8 cellular contexts compared by ENCODE assay signal in the genomic region with DNA sequence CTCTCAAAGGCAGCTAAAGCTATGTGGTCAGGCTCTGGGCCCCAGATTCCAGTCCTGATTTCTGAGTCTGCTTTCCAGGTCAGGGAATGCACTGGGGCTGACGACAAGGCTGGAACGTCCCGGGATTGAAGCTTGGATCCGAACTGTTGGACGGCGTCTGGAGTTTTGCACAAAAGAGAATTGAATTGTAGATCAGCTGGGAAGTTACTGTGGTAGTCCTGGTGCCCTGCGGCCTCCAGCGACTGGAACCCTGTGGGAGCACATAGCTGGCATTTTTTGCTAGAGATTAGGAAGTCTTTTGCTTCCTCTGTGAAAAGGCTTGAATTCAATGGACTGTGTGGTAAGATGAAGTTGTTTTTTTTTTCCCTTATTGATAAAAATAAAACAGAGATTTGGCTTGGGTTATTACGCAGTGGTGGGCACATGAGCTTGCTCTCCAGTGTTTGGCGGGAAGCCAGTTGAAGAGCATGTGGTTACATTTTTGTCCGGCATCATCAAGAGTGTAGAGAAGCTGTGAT. TPM values are rescaled to one million over a fixed set of nuclear protein-coding genes. Genes with fewer than 3 reads are reported as not detected.
A peak's percentile ranks its signal among the peaks of the same experiment; 100 is the strongest.
DNase-seq lines count a peak whose midpoint lies in the region; ATAC-seq and TF ChIP-seq lines count a peak whose summit lies in the region.

Gene HK1 (plus strand): TSS at position 51 of the 518 bp plus-strand sequence.

- H3K36me3 Mint-ChIP-seq in activated T-helper 1 cell treated with anti-CD3 and anti-CD28 coated beads, Interleukin-12 subunit alpha, Interleukin-12 subunit beta, Interleukin-2, Interleukin-4 antibody, amounts not matched to agents 30 ng/mL and 10 ng/mL and 1 ng/mL, durations not matched to agents 14 hours and 24 hours and 36 hours (ENCODE audit: low read depth), result no peaks in the 10 kb centered on the region
- H3K36me3 Mint-ChIP-seq in progenitor cell of endocrine pancreas (ENCODE audit: insufficient read depth), result no peaks in the 10 kb centered on the region

- no peak within 1 kb of the TSS for H3K4me3 Mint-ChIP-seq in activated T-helper 1 cell treated with anti-CD3 and anti-CD28 coated beads, Interleukin-12 subunit alpha, Interleukin-12 subunit beta, Interleukin-2, Interleukin-4 antibody, amounts not matched to agents 30 ng/mL and 10 ng/mL and 1 ng/mL, durations not matched to agents 14 hours and 24 hours and 36 hours
- H3K4me3 Mint-ChIP-seq in progenitor cell of endocrine pancreas (ENCODE audit: low read depth), result no peak within 1 kb of the TSS

- intact Hi-C loops in activated T-helper 1 cell treated with anti-CD3 and anti-CD28 coated beads, Interleukin-12 subunit alpha, Interleukin-12 subunit beta, Interleukin-2, Interleukin-4 antibody, amounts not matched to agents 30 ng/mL and 10 ng/mL and 1 ng/mL, durations not matched to agents 14 hours and 24 hours and 36 hours (cut with micrococcal nuclease), result no loop called here
- intact Hi-C loops in Right ventricle myocardium inferior (cut with DNase I), result no loop called here

- no peaks in the 10 kb centered on the region for H3K4me1 Mint-ChIP-seq in activated T-helper 1 cell treated with anti-CD3 and anti-CD28 coated beads, Interleukin-12 subunit alpha, Interleukin-12 subunit beta, Interleukin-2, Interleukin-4 antibody, amounts not matched to agents 30 ng/mL and 10 ng/mL and 1 ng/mL, durations not matched to agents 14 hours and 24 hours and 36 hours (ENCODE audit: low read depth)
- peaks cover 6% of the 10 kb centered on the region for H3K4me1 Mint-ChIP-seq in progenitor cell of endocrine pancreas (ENCODE audit: low read depth)

- H3K27me3 Mint-ChIP-seq in activated T-helper 1 cell treated with anti-CD3 and anti-CD28 coated beads, Interleukin-12 subunit alpha, Interleukin-12 subunit beta, Interleukin-2, Interleukin-4 antibody, amounts not matched to agents 30 ng/mL and 10 ng/mL and 1 ng/mL, durations not matched to agents 14 hours and 24 hours and 36 hours (ENCODE audit: insufficient read depth), result peaks cover 10% of the 10 kb centered on the region
- peaks cover 10% of the 10 kb centered on the region for H3K27me3 Mint-ChIP-seq in progenitor cell of endocrine pancreas

- no peak within 1 kb of the TSS for H3K27ac Mint-ChIP-seq in activated T-helper 1 cell treated with anti-CD3 and anti-CD28 coated beads, Interleukin-12 subunit alpha, Interleukin-12 subunit beta, Interleukin-2, Interleukin-4 antibody, amounts not matched to agents 30 ng/mL and 10 ng/mL and 1 ng/mL, durations not matched to agents 14 hours and 24 hours and 36 hours
- H3K27ac Mint-ChIP-seq in progenitor cell of endocrine pancreas, result no peak within 1 kb of the TSS

- DNase-seq in EH (ENCODE audit: low read depth), result peak; percentile 36
- no peak for DNase-seq in activated T-helper 1 cell treated with anti-CD3 and anti-CD28 coated beads, Interleukin-12 subunit alpha, Interleukin-12 subunit beta, Interleukin-2, Interleukin-4 antibody, amounts not matched to agents 30 ng/mL and 10 ng/mL and 1 ng/mL, durations not matched to agents 14 hours and 24 hours and 36 hours (ENCODE audit: low spot score)
- no peak for DNase-seq in Right ventricle myocardium inferior (ENCODE audit: missing footprints)
- no peak for DNase-seq in progenitor cell of endocrine pancreas (ENCODE audit: low spot score, unreplicated experiment)
- DNase-seq in NCI-H524 (lab: John Stamatoyannopoulos, UW), result no peak
- DNase-seq in DMS114 treated with DMSO at 0.1 percent for 48 hours (lab: John Stamatoyannopoulos, UW; ENCODE audit: unreplicated experiment), result no peak
- DNase-seq in NCI-H345 treated with DMSO at 0.1 percent for 48 hours (lab: John Stamatoyannopoulos, UW; ENCODE audit: unreplicated experiment), result no peak

- ATAC-seq in Right ventricle myocardium inferior (peak; percentile 46), HG03565 (IDR thresholded peaks at IDR 0.05; ENCODE audit: unreplicated experiment) (no peak)

- H3K9me3 Mint-ChIP-seq in activated T-helper 1 cell treated with anti-CD3 and anti-CD28 coated beads, Interleukin-12 subunit alpha, Interleukin-12 subunit beta, Interleukin-2, Interleukin-4 antibody, amounts not matched to agents 30 ng/mL and 10 ng/mL and 1 ng/mL, durations not matched to agents 14 hours and 24 hours and 36 hours, result no peaks in the 10 kb centered on the region
- H3K9me3 Mint-ChIP-seq in progenitor cell of endocrine pancreas (ENCODE audit: low read depth), result no peaks in the 10 kb centered on the region

- no peak for TF ChIP-seq CTCF in progenitor cell of endocrine pancreas (IDR thresholded peaks at IDR 0.05; ENCODE audit: unreplicated experiment)

RNA-seq across cellular contexts. Expression of gene HK1, which starts in this region (rescaled TPM):
- total RNA-seq in activated T-helper 1 cell treated with anti-CD3 and anti-CD28 coated beads, Interleukin-12 subunit alpha, Interleukin-12 subunit beta, Interleukin-2, Interleukin-4 antibody, amounts not matched to agents 30 ng/mL and 10 ng/mL and 1 ng/mL, durations not matched to agents 14 hours and 24 hours and 36 hours, result 155 and 161 TPM in 2 replicates
- total RNA-seq in Right ventricle myocardium inferior (186 TPM), progenitor cell of endocrine pancreas (32.5 and 35.6 TPM in 2 replicates)
